ENCODE assay signal across 8 cellular contexts in the genomic region with DNA sequence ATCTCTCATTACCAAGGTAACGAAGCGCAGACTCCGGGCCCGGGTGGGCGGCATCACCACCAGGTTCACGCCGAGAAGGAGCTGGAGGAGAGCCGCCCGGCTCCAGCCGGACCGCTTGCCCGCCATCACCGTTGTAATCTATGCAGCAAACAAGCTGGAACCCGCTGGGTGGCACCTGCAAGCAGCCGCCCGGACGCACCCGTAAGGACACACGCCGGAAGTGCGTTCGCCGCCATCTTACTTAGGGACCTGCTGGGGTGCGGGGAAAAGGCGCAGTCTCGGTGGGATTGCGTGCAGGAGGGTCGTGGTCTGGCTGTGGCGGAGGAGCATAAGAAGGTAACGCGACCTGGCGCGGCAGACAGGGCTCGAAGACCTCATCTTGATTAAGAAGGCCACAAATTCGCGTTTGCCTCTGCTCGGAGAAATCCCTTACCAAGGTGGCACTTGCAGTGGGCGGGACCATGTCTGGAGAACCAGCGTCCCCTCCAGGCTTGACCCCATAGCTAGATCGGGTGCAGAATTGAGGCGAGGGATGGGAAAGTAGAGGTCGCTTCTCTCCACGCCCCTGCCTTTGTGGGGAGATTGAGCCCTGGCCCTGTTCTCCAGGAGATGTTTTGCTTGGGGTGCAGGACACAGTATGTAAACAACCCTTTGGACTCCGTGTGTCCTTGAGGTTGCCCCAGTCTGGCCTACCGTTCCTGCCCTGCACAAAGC. TPM values are rescaled to one million over a fixed set of nuclear protein-coding genes. Genes with fewer than 3 reads are reported as not detected.
A peak's percentile ranks its signal among the peaks of the same experiment; 100 is the strongest.
DNase-seq lines count a peak whose midpoint lies in the region; ATAC-seq, FAIRE-seq and TF ChIP-seq lines count a peak whose summit lies in the region.

A gene with protein sequence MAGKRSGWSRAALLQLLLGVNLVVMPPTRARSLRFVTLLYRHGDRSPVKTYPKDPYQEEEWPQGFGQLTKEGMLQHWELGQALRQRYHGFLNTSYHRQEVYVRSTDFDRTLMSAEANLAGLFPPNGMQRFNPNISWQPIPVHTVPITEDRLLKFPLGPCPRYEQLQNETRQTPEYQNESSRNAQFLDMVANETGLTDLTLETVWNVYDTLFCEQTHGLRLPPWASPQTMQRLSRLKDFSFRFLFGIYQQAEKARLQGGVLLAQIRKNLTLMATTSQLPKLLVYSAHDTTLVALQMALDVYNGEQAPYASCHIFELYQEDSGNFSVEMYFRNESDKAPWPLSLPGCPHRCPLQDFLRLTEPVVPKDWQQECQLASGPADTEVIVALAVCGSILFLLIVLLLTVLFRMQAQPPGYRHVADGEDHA (minus strand): TSS at position 151 of the 714 bp plus-strand sequence. CDS start 25 bp downstream, at position 126.

- TF ChIP-seq CTCF in AG04450 (IDR thresholded peaks at IDR 0.05; ENCODE audit: low read depth, low read length), result peak; percentile 41
- no peak for TF ChIP-seq CTCF in WTC11 (IDR thresholded peaks at IDR 0.05)
- TF ChIP-seq CTCF in bronchial epithelial cell (IDR thresholded peaks at IDR 0.05; ENCODE audit: insufficient read depth, low read length, severe bottlenecking), result peak; percentile 23

- no peaks in the 10 kb centered on the region for H3K27me3 ChIP-seq in AG04450 (ENCODE audit: control insufficient read depth, insufficient read depth, low read length)
- no peaks in the 10 kb centered on the region for H3K27me3 ChIP-seq in bronchial epithelial cell (ENCODE audit: control insufficient read depth, insufficient read depth, low read length)

- POLR2A ChIA-PET in AG04450 (lab: Yijun Ruan, JAX), result interaction anchor here (0.6 to 1.9 kb wide), 11 partner anchors 9 to 64 kb away, joined by 3 to 19 read pairs (median 4); a partner anchor contains a TSS
- POLR2A ChIA-PET in WTC11 (lab: Charles Lee), result interaction anchor here (0.6 to 2.4 kb wide), 10 partner anchors 9 to 71 kb away, joined by 3 to 44 read pairs (median 4); a partner anchor contains a TSS

- peak within 1 kb of the TSS; percentile 98 for H3K4me3 Mint-ChIP-seq in WTC11

- H3K36me3 Mint-ChIP-seq in WTC11, result peaks cover 4% of the 10 kb centered on the region; the same call in 1 of the 2 replicates

- H3K4me3 ChIP-seq in AG04450 (ENCODE audit: low read depth, low read length) (peak within 1 kb of the TSS; percentile 97), bronchial epithelial cell (ENCODE audit: low read depth, low read length) (peak within 1 kb of the TSS; percentile 69)

- no peaks in the 10 kb centered on the region for H3K9me3 Mint-ChIP-seq in WTC11

- H3K27me3 Mint-ChIP-seq in WTC11 (ENCODE audit: low read depth), result no peaks in the 10 kb centered on the region

- peak within 1 kb of the TSS; percentile 100 for H3K27ac Mint-ChIP-seq in WTC11

- DNase-seq in AG04450 (ENCODE audit: low read depth, low spot score) (peak; percentile 72), NCI-H2171 treated with DMSO at 0.1 percent for 48 hours (lab: John Stamatoyannopoulos, UW) (peak; percentile 88), WTC11 (ENCODE audit: low spot score) (peak; percentile 91), bronchial epithelial cell (ENCODE audit: low read depth) (peak; percentile 74), iris pigment epithelial cell (ENCODE audit: low read depth) (peak; percentile 91)
- DNase-seq in stimulated activated CD4-positive, alpha-beta T cell treated with anti-CD3 and anti-CD28 coated beads, Interleukin-12 subunit alpha, Interleukin-12 subunit beta, amount 100 ng/mL, for 48 hours (ENCODE audit: low read depth in 2 of 3, low spot score in 1 of 3), result peak; percentile 79 to 84 (median 81)

- H3K4me1 Mint-ChIP-seq in WTC11, result peaks cover 9% of the 10 kb centered on the region

- peak; percentile 86 for ATAC-seq in GM18861 (IDR thresholded peaks at IDR 0.05; ENCODE audit: unreplicated experiment)
- ATAC-seq in HG03095 (IDR thresholded peaks at IDR 0.05; ENCODE audit: unreplicated experiment), result peak; percentile 88
- peak; percentile 93 for ATAC-seq in WTC11

- H3K27ac ChIP-seq in AG04450 (ENCODE audit: low read depth, low read length), result peak within 1 kb of the TSS; percentile 77

- CTCF ChIA-PET in AG04450 (lab: Charles Lee) (interaction anchor here (0.8 to 4.0 kb wide), 6 partner anchors 10 to 125 kb away, joined by 3 to 31 read pairs (median 7); a partner anchor contains a TSS), WTC11 (lab: Charles Lee) (interaction anchor here (0.5 to 4.9 kb wide), 19 partner anchors 10 to 310 kb away, joined by 3 to 120 read pairs (median 5); a partner anchor contains a TSS)

- H3K36me3 ChIP-seq in bronchial epithelial cell (ENCODE audit: control insufficient read depth, insufficient read depth, low read length), result peaks cover 13% of the 10 kb centered on the region

- H3K9me3 ChIP-seq in AG04450 (ENCODE audit: control insufficient read depth, insufficient read depth, low read length), result no peaks in the 10 kb centered on the region

- FAIRE-seq in bronchial epithelial cell (lab: Jason Lieb, UNC), result no peak

TF ChIP-seq in WTC11, 78 proteins besides CTCF, POLR2A, EP300 and RAD21 (continues in another document):
- TF ChIP-seq, protein P1, sequence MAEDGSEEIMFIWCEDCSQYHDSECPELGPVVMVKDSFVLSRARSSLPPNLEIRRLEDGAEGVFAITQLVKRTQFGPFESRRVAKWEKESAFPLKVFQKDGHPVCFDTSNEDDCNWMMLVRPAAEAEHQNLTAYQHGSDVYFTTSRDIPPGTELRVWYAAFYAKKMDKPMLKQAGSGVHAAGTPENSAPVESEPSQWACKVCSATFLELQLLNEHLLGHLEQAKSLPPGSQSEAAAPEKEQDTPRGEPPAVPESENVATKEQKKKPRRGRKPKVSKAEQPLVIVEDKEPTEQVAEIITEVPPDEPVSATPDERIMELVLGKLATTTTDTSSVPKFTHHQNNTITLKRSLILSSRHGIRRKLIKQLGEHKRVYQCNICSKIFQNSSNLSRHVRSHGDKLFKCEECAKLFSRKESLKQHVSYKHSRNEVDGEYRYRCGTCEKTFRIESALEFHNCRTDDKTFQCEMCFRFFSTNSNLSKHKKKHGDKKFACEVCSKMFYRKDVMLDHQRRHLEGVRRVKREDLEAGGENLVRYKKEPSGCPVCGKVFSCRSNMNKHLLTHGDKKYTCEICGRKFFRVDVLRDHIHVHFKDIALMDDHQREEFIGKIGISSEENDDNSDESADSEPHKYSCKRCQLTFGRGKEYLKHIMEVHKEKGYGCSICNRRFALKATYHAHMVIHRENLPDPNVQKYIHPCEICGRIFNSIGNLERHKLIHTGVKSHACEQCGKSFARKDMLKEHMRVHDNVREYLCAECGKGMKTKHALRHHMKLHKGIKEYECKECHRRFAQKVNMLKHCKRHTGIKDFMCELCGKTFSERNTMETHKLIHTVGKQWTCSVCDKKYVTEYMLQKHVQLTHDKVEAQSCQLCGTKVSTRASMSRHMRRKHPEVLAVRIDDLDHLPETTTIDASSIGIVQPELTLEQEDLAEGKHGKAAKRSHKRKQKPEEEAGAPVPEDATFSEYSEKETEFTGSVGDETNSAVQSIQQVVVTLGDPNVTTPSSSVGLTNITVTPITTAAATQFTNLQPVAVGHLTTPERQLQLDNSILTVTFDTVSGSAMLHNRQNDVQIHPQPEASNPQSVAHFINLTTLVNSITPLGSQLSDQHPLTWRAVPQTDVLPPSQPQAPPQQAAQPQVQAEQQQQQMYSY (CRISPR knock-in tag; IDR thresholded peaks at IDR 0.05), result no peak
- TF ChIP-seq, protein P2, sequence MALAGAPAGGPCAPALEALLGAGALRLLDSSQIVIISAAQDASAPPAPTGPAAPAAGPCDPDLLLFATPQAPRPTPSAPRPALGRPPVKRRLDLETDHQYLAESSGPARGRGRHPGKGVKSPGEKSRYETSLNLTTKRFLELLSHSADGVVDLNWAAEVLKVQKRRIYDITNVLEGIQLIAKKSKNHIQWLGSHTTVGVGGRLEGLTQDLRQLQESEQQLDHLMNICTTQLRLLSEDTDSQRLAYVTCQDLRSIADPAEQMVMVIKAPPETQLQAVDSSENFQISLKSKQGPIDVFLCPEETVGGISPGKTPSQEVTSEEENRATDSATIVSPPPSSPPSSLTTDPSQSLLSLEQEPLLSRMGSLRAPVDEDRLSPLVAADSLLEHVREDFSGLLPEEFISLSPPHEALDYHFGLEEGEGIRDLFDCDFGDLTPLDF (CRISPR knock-in tag; IDR thresholded peaks at IDR 0.05), result no peak
- TF ChIP-seq TEAD1 (CRISPR knock-in tag; IDR thresholded peaks at IDR 0.05) (peak; percentile 62), TCF7 (CRISPR knock-in tag; IDR thresholded peaks at IDR 0.05; ENCODE audit: low read depth) (no peak), CREM (CRISPR knock-in tag; IDR thresholded peaks at IDR 0.05) (peak; percentile 85; the same call in 1 of the 2 replicates), IRF2 (CRISPR knock-in tag; IDR thresholded peaks at IDR 0.05; ENCODE audit: borderline replicate concordance, low read depth) (no peak), NFYB (CRISPR knock-in tag; conservative IDR thresholded peaks at IDR 0.05; ENCODE audit: low read depth) (no peak), SMAD3 (CRISPR knock-in tag; IDR thresholded peaks at IDR 0.05; ENCODE audit: borderline replicate concordance) (peak; percentile 97)
- TF ChIP-seq, protein P3, sequence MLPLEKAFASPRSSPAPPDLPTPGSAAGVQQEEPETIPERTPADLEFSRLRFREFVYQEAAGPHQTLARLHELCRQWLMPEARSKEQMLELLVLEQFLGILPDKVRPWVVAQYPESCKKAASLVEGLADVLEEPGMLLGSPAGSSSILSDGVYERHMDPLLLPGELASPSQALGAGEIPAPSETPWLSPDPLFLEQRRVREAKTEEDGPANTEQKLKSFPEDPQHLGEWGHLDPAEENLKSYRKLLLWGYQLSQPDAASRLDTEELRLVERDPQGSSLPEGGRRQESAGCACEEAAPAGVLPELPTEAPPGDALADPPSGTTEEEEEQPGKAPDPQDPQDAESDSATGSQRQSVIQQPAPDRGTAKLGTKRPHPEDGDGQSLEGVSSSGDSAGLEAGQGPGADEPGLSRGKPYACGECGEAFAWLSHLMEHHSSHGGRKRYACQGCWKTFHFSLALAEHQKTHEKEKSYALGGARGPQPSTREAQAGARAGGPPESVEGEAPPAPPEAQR (CRISPR knock-in tag; IDR thresholded peaks at IDR 0.05), result no peak

RNA-seq across cellular contexts. Expression of the gene that starts here (rescaled TPM):
- polyA plus RNA-seq in AG04450 (2011; rRNA removed), result 20.8 and 25.1 TPM in 2 replicates
- 31.9 and 42.1 TPM in 2 replicates for polyA minus RNA-seq in AG04450 (2011; rRNA and poly(A)+ RNA removed)
- total RNA-seq in WTC11 (2021) (18.7 to 19.6 TPM (median 19.2 TPM) in 3 replicates), bronchial epithelial cell (8.4 and 13.1 TPM in 2 replicates)

Comparison
In these comparisons a context has a peak if more than half of its experiments do, and no peak if none do; other contexts are left out.
1. Peak in every context shown above with its lines: DNase-seq, ATAC-seq, H3K4me3 ChIP-seq and H3K27ac ChIP-seq.